Comparison of ENCODE assay signal across 1 cellular context in genomic region chr2:74958277-74959105, GRCh38.
TF ChIP-seq lines count a peak whose summit lies in the region.

Gene POLE4, plus strand, starts transcription at chr2:74958643. Its CDS starts 37 bp downstream, at chr2:74958680.

TF ChIP-seq in HEK293, 187 proteins besides CTCF, POLR2A, EP300 and RAD21 (continued from another document and continues in another):
- TF ChIP-seq TCF7L2 (IDR thresholded peaks at IDR 0.05; ENCODE audit: borderline replicate concordance, low read depth, low read length) (no peak), ZNF138 (tag by site-specific recombination; IDR thresholded peaks at IDR 0.05; ENCODE audit: borderline replicate concordance) (no peak), ZNF548 (tag by site-specific recombination; IDR thresholded peaks at IDR 0.05) (no peak), RBAK (tag by site-specific recombination; IDR thresholded peaks at IDR 0.05) (no peak), ZBTB17 (tag by site-specific recombination; IDR thresholded peaks at IDR 0.05) (peak; percentile 68; the same call in 1 of the 2 replicates), ZNF146 (tag by site-specific recombination; IDR thresholded peaks at IDR 0.05) (no peak), KLF8 (tag by site-specific recombination; IDR thresholded peaks at IDR 0.05) (peak; percentile 62; the same call in 1 of the 2 replicates), ZNF518A (tag by site-specific recombination; conservative IDR thresholded peaks at IDR 0.05; ENCODE audit: low read depth) (no peak), MEIS1 (CRISPR knock-in tag; IDR thresholded peaks at IDR 0.05; ENCODE audit: borderline replicate concordance) (peak; percentile 72; the same call in 1 of the 2 replicates), ZBTB1 (tag by site-specific recombination; IDR thresholded peaks at IDR 0.05) (no peak), ZNF785 (tag by site-specific recombination; IDR thresholded peaks at IDR 0.05) (no peak), ZNF530 (tag by site-specific recombination; IDR thresholded peaks at IDR 0.05; ENCODE audit: low read depth) (no peak), ZNF121 (tag by site-specific recombination; IDR thresholded peaks at IDR 0.05) (peak; percentile 23; the same call in 1 of the 2 replicates), ZBTB48 (tag by site-specific recombination; IDR thresholded peaks at IDR 0.05) (no peak), ZNF426 (tag by site-specific recombination; IDR thresholded peaks at IDR 0.05) (no peak), SP2 (tag by site-specific recombination; IDR thresholded peaks at IDR 0.05) (peak; percentile 80), MZF1 (tag by site-specific recombination; IDR thresholded peaks at IDR 0.05; ENCODE audit: borderline replicate concordance) (no peak), MYNN (tag by site-specific recombination; IDR thresholded peaks at IDR 0.05; ENCODE audit: borderline replicate concordance) (no peak), ZNF174 (tag by site-specific recombination; IDR thresholded peaks at IDR 0.05) (no peak), ZNF423 (tag by site-specific recombination; IDR thresholded peaks at IDR 0.05) (no peak), ZNF843 (tag by site-specific recombination; IDR thresholded peaks at IDR 0.05) (no peak), SETDB1 (IDR thresholded peaks at IDR 0.05; ENCODE audit: insufficient read length, low read length) (peak; percentile 75), ZNF645 (tag by site-specific recombination; IDR thresholded peaks at IDR 0.05) (no peak), ZNF214 (tag by site-specific recombination; IDR thresholded peaks at IDR 0.05; ENCODE audit: borderline replicate concordance) (no peak), ZNF341 (tag by site-specific recombination; IDR thresholded peaks at IDR 0.05; ENCODE audit: low read depth) (peak; percentile 87), PBX3 (CRISPR knock-in tag; IDR thresholded peaks at IDR 0.05) (peak; percentile 96), ZNF19 (tag by site-specific recombination; IDR thresholded peaks at IDR 0.05; ENCODE audit: low read depth) (no peak), ZNF624 (tag by site-specific recombination; IDR thresholded peaks at IDR 0.05) (no peak), PRDM2 (tag by site-specific recombination; IDR thresholded peaks at IDR 0.05; ENCODE audit: borderline replicate concordance) (no peak), ZFP41 (tag by site-specific recombination; IDR thresholded peaks at IDR 0.05; ENCODE audit: borderline replicate concordance) (no peak), ZNF76 (tag by site-specific recombination; IDR thresholded peaks at IDR 0.05; ENCODE audit: borderline replicate concordance, low read depth) (peak; percentile 62; the same call in 1 of the 2 replicates), ZNF239 (tag by site-specific recombination; IDR thresholded peaks at IDR 0.05) (no peak), ZNF571 (tag by site-specific recombination; IDR thresholded peaks at IDR 0.05) (no peak), ZNF26 (tag by site-specific recombination; IDR thresholded peaks at IDR 0.05) (no peak), ZNF529 (tag by site-specific recombination; IDR thresholded peaks at IDR 0.05; ENCODE audit: insufficient replicate concordance) (no peak), ZNF114 (tag by site-specific recombination; IDR thresholded peaks at IDR 0.05) (no peak), ZNF140 (tag by site-specific recombination; IDR thresholded peaks at IDR 0.05) (no peak), ZNF449 (tag by site-specific recombination; IDR thresholded peaks at IDR 0.05) (no peak)
- TF ChIP-seq, protein P1, sequence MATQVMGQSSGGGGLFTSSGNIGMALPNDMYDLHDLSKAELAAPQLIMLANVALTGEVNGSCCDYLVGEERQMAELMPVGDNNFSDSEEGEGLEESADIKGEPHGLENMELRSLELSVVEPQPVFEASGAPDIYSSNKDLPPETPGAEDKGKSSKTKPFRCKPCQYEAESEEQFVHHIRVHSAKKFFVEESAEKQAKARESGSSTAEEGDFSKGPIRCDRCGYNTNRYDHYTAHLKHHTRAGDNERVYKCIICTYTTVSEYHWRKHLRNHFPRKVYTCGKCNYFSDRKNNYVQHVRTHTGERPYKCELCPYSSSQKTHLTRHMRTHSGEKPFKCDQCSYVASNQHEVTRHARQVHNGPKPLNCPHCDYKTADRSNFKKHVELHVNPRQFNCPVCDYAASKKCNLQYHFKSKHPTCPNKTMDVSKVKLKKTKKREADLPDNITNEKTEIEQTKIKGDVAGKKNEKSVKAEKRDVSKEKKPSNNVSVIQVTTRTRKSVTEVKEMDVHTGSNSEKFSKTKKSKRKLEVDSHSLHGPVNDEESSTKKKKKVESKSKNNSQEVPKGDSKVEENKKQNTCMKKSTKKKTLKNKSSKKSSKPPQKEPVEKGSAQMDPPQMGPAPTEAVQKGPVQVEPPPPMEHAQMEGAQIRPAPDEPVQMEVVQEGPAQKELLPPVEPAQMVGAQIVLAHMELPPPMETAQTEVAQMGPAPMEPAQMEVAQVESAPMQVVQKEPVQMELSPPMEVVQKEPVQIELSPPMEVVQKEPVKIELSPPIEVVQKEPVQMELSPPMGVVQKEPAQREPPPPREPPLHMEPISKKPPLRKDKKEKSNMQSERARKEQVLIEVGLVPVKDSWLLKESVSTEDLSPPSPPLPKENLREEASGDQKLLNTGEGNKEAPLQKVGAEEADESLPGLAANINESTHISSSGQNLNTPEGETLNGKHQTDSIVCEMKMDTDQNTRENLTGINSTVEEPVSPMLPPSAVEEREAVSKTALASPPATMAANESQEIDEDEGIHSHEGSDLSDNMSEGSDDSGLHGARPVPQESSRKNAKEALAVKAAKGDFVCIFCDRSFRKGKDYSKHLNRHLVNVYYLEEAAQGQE (tag by site-specific recombination; IDR thresholded peaks at IDR 0.05), result no peak
- TF ChIP-seq, protein P2, sequence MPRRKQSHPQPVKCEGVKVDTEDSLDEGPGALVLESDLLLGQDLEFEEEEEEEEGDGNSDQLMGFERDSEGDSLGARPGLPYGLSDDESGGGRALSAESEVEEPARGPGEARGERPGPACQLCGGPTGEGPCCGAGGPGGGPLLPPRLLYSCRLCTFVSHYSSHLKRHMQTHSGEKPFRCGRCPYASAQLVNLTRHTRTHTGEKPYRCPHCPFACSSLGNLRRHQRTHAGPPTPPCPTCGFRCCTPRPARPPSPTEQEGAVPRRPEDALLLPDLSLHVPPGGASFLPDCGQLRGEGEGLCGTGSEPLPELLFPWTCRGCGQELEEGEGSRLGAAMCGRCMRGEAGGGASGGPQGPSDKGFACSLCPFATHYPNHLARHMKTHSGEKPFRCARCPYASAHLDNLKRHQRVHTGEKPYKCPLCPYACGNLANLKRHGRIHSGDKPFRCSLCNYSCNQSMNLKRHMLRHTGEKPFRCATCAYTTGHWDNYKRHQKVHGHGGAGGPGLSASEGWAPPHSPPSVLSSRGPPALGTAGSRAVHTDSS (tag by site-specific recombination; IDR thresholded peaks at IDR 0.05), result no peak
